ENCODE assay signal across 1 cellular context in genomic region chr3:72996121-72996472, GRCh38.
TF ChIP-seq lines count a peak whose summit lies in the region.

No MANE protein-coding gene starts in this region.

TF ChIP-seq in IMR-90, 13 proteins besides CTCF, POLR2A, EP300 and RAD21 (continued from another document):
- TF ChIP-seq USF2 (IDR thresholded peaks at IDR 0.05; ENCODE audit: low read depth, low read length): no peak
- TF ChIP-seq NFE2L2 (IDR thresholded peaks at IDR 0.05; ENCODE audit: low read depth, low read length): no peak
- TF ChIP-seq MAZ (IDR thresholded peaks at IDR 0.05; ENCODE audit: borderline replicate concordance, low read depth, low read length): no peak
- TF ChIP-seq CEBPB (IDR thresholded peaks at IDR 0.05; ENCODE audit: low read depth, low read length): no peak
- no peak for TF ChIP-seq CHD1 (IDR thresholded peaks at IDR 0.05; ENCODE audit: low read depth, low read length)
- no peak for TF ChIP-seq BHLHE40 (IDR thresholded peaks at IDR 0.05; ENCODE audit: low read depth, low read length)
- TF ChIP-seq RCOR1 (IDR thresholded peaks at IDR 0.05; ENCODE audit: insufficient replicate concordance, low read length): no peak
- no peak for TF ChIP-seq ELK1 (IDR thresholded peaks at IDR 0.05; ENCODE audit: borderline replicate concordance, low read depth, low read length)
- no peak for TF ChIP-seq MXI1 (IDR thresholded peaks at IDR 0.05; ENCODE audit: borderline replicate concordance, low read depth, low read length)
- TF ChIP-seq FOS (IDR thresholded peaks at IDR 0.05; ENCODE audit: low read depth, low read length): no peak
- TF ChIP-seq SMC3 (IDR thresholded peaks at IDR 0.05; ENCODE audit: low read depth, low read length): no peak
- TF ChIP-seq MAFK (IDR thresholded peaks at IDR 0.05; ENCODE audit: low read depth, low read length): no peak
